In the genomic region with DNA sequence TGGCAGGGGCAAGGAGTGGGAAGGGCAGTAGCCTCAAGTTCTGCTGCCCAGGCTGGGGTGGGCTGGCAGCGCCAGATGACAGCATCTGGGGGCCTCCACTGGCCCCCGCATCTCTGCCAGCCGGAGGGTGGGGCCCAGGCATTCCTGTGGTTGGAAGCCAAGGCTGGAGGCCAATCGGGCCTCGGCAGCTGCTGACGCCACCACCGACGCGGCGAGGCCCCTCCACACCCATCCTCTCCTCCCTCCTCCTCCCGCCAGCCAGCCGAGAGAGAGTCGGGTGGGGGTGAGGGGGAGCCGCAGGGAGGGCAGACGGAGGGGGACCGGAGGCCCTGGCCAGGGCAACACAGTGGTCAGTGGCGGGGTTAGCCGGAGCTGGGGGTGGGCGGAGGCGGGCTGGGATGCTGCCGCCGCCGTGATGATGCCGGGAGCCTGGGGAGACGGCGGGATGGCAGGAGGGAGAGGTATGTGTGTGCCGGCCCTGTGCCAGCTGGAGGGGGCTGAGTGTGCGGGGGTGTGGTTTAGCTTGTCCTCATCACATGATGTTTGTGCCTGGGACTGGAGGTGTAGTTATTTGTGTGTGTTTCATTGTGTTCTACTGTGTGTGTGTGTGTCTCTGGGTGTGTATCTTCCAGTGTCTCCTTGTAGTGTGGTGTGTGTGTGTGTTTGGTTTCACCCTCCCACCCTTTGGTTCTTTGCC, we compare ENCODE assay signal across 8 cellular contexts. TPM values are rescaled to one million over a fixed set of nuclear protein-coding genes. Genes with fewer than 3 reads are reported as not detected.
DNase-seq lines count a peak whose midpoint lies in the region; ATAC-seq and TF ChIP-seq lines count a peak whose summit lies in the region.

No MANE protein-coding gene starts in this region.

- H3F3A ChIP-seq in GM23248 (ENCODE audit: insufficient read depth), result peaks cover 20% of the 10 kb centered on the region; the same call in 1 of the 2 replicates

- H3K36me3 Mint-ChIP-seq in osteocyte (ENCODE audit: unreplicated experiment), result peaks cover 34% of the 10 kb centered on the region
- no peaks in the 10 kb centered on the region for H3K36me3 Mint-ChIP-seq in immature natural killer cell
- no peaks in the 10 kb centered on the region for H3K36me3 Mint-ChIP-seq in CD4-positive, alpha-beta memory T cell

- intact Hi-C loops in CD4-positive, alpha-beta memory T cell (cut with micrococcal nuclease), result no loop called here

- H3K27ac ChIP-seq in GM23248 (peak overlapping the region; percentile 99), foreskin keratinocyte (peak overlapping the region; percentile 92)
- H3K27ac ChIP-seq in CD4-positive, alpha-beta memory T cell (ENCODE audit: low read depth, low read length), result no peak overlapping the region

- H3K9me3 Mint-ChIP-seq in osteocyte (ENCODE audit: unreplicated experiment) (no peaks in the 10 kb centered on the region), immature natural killer cell (no peaks in the 10 kb centered on the region)
- H3K9me3 Mint-ChIP-seq in CD4-positive, alpha-beta memory T cell, result peaks cover 0 to 2% (median 0%) of the 10 kb centered on the region in 8 donors

- H3K27ac Mint-ChIP-seq in osteocyte (ENCODE audit: unreplicated experiment) (peak overlapping the region; percentile 98), immature natural killer cell (peak overlapping the region in 1 of 6 donors; percentile 69)
- H3K27ac Mint-ChIP-seq in CD4-positive, alpha-beta memory T cell, result no peak overlapping the region

- 0 out of 2 replicates have a peak overlapping the region, but pooled peaks have one; percentile 2 for H2AFZ ChIP-seq in GM23248

- POLR2A ChIA-PET in CD4-positive, alpha-beta memory T cell (lab: Charles Lee; ENCODE audit: partially characterized antibody), result no interaction called here

- H3K9me2 ChIP-seq in GM23248 (ENCODE audit: insufficient read depth), result no peaks in the 10 kb centered on the region

- H3K4me1 ChIP-seq in GM23248 (ENCODE audit: insufficient read depth), result peaks cover 45% of the 10 kb centered on the region
- peaks cover 10% of the 10 kb centered on the region for H3K4me1 ChIP-seq in foreskin keratinocyte
- H3K4me1 ChIP-seq in CD4-positive, alpha-beta memory T cell (ENCODE audit: insufficient read depth, low read length), result no peaks in the 10 kb centered on the region

- TF ChIP-seq CTCF in foreskin keratinocyte (conservative IDR thresholded peaks at IDR 0.05) (no peak), osteocyte (IDR thresholded peaks at IDR 0.05) (no peak)

- in situ Hi-C loops in GM23248 (cut with MboI), result no loop called here

- H4K20me1 ChIP-seq in GM23248 (ENCODE audit: insufficient read depth), result no peaks in the 10 kb centered on the region

- CTCF ChIA-PET in CD4-positive, alpha-beta memory T cell (lab: Charles Lee; ENCODE audit: partially characterized antibody), result no interaction called here

- DNase-seq in GM23248, result peak; percentile 98
- DNase-seq in foreskin keratinocyte, result peak; percentile 74 to 83
- DNase-seq in osteocyte (ENCODE audit: extremely low spot score, unreplicated experiment), result peak; percentile 97
- DNase-seq in immature natural killer cell, result no peak
- no peak for DNase-seq in CD4-positive, alpha-beta memory T cell

- H3K4me3 ChIP-seq in GM23248, result peak overlapping the region; percentile 75
- H3K4me3 ChIP-seq in CD4-positive, alpha-beta memory T cell (ENCODE audit: low read length in 2 of 2), result no peak overlapping the region

- ATAC-seq in SK-N-SH treated with all-trans-retinoic acid at 6 μM for 48 hours, result peak; percentile 90
- peak; percentile 83 for ATAC-seq in foreskin keratinocyte
- ATAC-seq in HG03045 (IDR thresholded peaks at IDR 0.05; ENCODE audit: unreplicated experiment), result no peak
- ATAC-seq in GM18520 (IDR thresholded peaks at IDR 0.05; ENCODE audit: unreplicated experiment), result no peak

- H3K4me2 ChIP-seq in GM23248 (ENCODE audit: unreplicated experiment), result peak overlapping the region; percentile 88

- peak overlapping the region; percentile 82 for H3K4me3 Mint-ChIP-seq in osteocyte (ENCODE audit: unreplicated experiment)
- no peak overlapping the region for H3K4me3 Mint-ChIP-seq in immature natural killer cell
- no peak overlapping the region for H3K4me3 Mint-ChIP-seq in CD4-positive, alpha-beta memory T cell

- H3K4me1 Mint-ChIP-seq in osteocyte (ENCODE audit: unreplicated experiment) (peaks cover 77% of the 10 kb centered on the region), immature natural killer cell (no peaks in the 10 kb centered on the region)
- H3K4me1 Mint-ChIP-seq in CD4-positive, alpha-beta memory T cell, result no peaks in the 10 kb centered on the region

- peaks cover 27% of the 10 kb centered on the region; the same call in 1 of the 2 replicates for H3K36me3 ChIP-seq in GM23248 (ENCODE audit: low read depth)
- no peaks in the 10 kb centered on the region for H3K36me3 ChIP-seq in CD4-positive, alpha-beta memory T cell (ENCODE audit: insufficient read depth, low read length)

- 1% methylated on average over 15 to 28 of the region's 28 CpGs for WGBS in GM23248 (ENCODE audit: low coverage in 1 of 2, low lambda C conversion rate in 2 of 2, missing lambda C conversion rate in 2 of 2), 2 experiments

- H3K27me3 ChIP-seq in GM23248 (replicated peaks; ENCODE audit: insufficient read depth), result no peaks in the 10 kb centered on the region
- no peaks in the 10 kb centered on the region for H3K27me3 ChIP-seq in foreskin keratinocyte
- no peaks in the 10 kb centered on the region for H3K27me3 ChIP-seq in CD4-positive, alpha-beta memory T cell (ENCODE audit: insufficient read depth, low read length)

- peaks cover 63% of the 10 kb centered on the region for H3K79me2 ChIP-seq in GM23248 (ENCODE audit: insufficient read depth)

- no peaks in the 10 kb centered on the region for H3K9me3 ChIP-seq in GM23248 (ENCODE audit: low read depth)
- no peaks in the 10 kb centered on the region for H3K9me3 ChIP-seq in CD4-positive, alpha-beta memory T cell (ENCODE audit: control insufficient read depth in 1 of 2, low read length in 2 of 2)

- H3K27me3 Mint-ChIP-seq in osteocyte (ENCODE audit: unreplicated experiment), result no peaks in the 10 kb centered on the region
- H3K27me3 Mint-ChIP-seq in immature natural killer cell (ENCODE audit: low read depth in 3 of 3), result peaks cover 0 to 12% (median 2%) of the 10 kb centered on the region in 3 donors
- H3K27me3 Mint-ChIP-seq in CD4-positive, alpha-beta memory T cell, result peaks cover 6 to 13% of the 10 kb centered on the region in 2 donors

- H3K9ac ChIP-seq in GM23248, result peak overlapping the region; percentile 88

TF ChIP-seq in SK-N-SH treated with all-trans-retinoic acid at 6 μM for 48 hours, 23 proteins besides CTCF, POLR2A, EP300 and RAD21:
- TF ChIP-seq PATZ1 (CRISPR knock-in tag; IDR thresholded peaks at IDR 0.05; ENCODE audit: borderline replicate concordance) (peak; percentile 98), SNAI2 (CRISPR knock-in tag; IDR thresholded peaks at IDR 0.05) (no peak), ZFP30 (CRISPR knock-in tag; IDR thresholded peaks at IDR 0.05) (no peak), ZFP3 (CRISPR knock-in tag; IDR thresholded peaks at IDR 0.05) (no peak), BACH2 (CRISPR knock-in tag; IDR thresholded peaks at IDR 0.05; ENCODE audit: borderline replicate concordance) (no peak), ZNF70 (CRISPR knock-in tag; IDR thresholded peaks at IDR 0.05) (no peak), GLIS3 (CRISPR knock-in tag; IDR thresholded peaks at IDR 0.05) (no peak), CSRNP3 (CRISPR knock-in tag; IDR thresholded peaks at IDR 0.05) (no peak)

RNA-seq across cellular contexts. Expression of gene ARHGAP23, which starts 36.6 kb away (rescaled TPM):
- total RNA-seq in GM23248 (2014; rRNA removed; shearing (Covaris generic)), result 64.2 and 69.4 TPM in 2 replicates
- 5.3 and 6.6 TPM in 2 replicates for polyA plus RNA-seq in GM23248 (2016; fragmentation: Nextera tagmentation; extraction: Ambion mirVana)
- total RNA-seq in foreskin keratinocyte, result 46.2 and 49.4 TPM in 2 replicates
- 21.7 and 25.9 TPM in 2 replicates for polyA plus RNA-seq in foreskin keratinocyte
- 165 and 177 TPM in 2 replicates for total RNA-seq in osteocyte
- not detected for polyA plus RNA-seq in immature natural killer cell
- not detected for total RNA-seq in CD4-positive, alpha-beta memory T cell
- under 1 TPM; 0.04 to 0.23 TPM for polyA plus RNA-seq in CD4-positive, alpha-beta memory T cell

Comparison
In these comparisons a context has a peak if more than half of its experiments do, and no peak if none do; other contexts are left out.
1. DNase-seq: peak in GM23248 (single experiment), foreskin keratinocyte (2 of 2) and osteocyte (single experiment); none in immature natural killer cell (0 of 3) and CD4-positive, alpha-beta memory T cell (0 of 5).
2. ATAC-seq: peak in SK-N-SH treated with all-trans-retinoic acid at 6 μM for 48 hours (single experiment) and foreskin keratinocyte (single experiment); none in HG03045 (single experiment) and GM18520 (single experiment).
3. RNA of gene ARHGAP23, which starts 36.6 kb away (total RNA-seq): 165 to 177 TPM in osteocyte, 64.2 to 69.4 TPM in GM23248 and 46.2 to 49.4 TPM in foreskin keratinocyte; not detected in CD4-positive, alpha-beta memory T cell; every median in the first group is over 10 times any median in the second.